Comparison of ENCODE assay signal across 9 cellular contexts in genomic region chr12:123076604-123077297, GRCh38.
DNase-seq lines count a peak whose midpoint lies in the region; ATAC-seq and TF ChIP-seq lines count a peak whose summit lies in the region.
"Had no signal": no experiment of that assay in that cellular context is flagged by ENCODE, and none has a peak within 500 bp of the region (broad histone marks: within the 10 kb centered on the region; RNA-seq: fewer than 3 reads in every experiment).

No MANE protein-coding gene starts in this region.

- H3K36me3 ChIP-seq in NT2/D1 (ENCODE audit: insufficient read depth, insufficient read length, low read length) (no peaks in the 10 kb centered on the region), endodermal cell (ENCODE audit: control insufficient read depth, insufficient read depth, low read length) (no peaks in the 10 kb centered on the region)

- H3K36me3 Mint-ChIP-seq in nephron progenitor cell (ENCODE audit: low read depth) = no peaks in the 10 kb centered on the region
- H3K36me3 Mint-ChIP-seq in endodermal cell (ENCODE audit: low read depth) = no peaks in the 10 kb centered on the region

- no peak for TF ChIP-seq CTCF in 22Rv1 (IDR thresholded peaks at IDR 0.05)
- TF ChIP-seq CTCF in nephron progenitor cell (IDR thresholded peaks at IDR 0.05) = no peak
- no peak for TF ChIP-seq CTCF in endodermal cell (conservative IDR thresholded peaks at IDR 0.05)

- no peaks in the 10 kb centered on the region for H3K27me3 ChIP-seq in NT2/D1 (ENCODE audit: insufficient read depth, insufficient read length)
- H3K27me3 ChIP-seq in endodermal cell (ENCODE audit: control insufficient read depth, insufficient read depth, low read length, poor library complexity, severe bottlenecking) = no peaks in the 10 kb centered on the region

- no peak for ATAC-seq in HG03039 (IDR thresholded peaks at IDR 0.05; ENCODE audit: unreplicated experiment)

- WGBS in endodermal cell (ENCODE audit: insufficient coverage in 1 of 2, insufficient read length in 1 of 2), 2 experiments = 92 to 97% methylated on average over 7 to 11 of the region's 11 CpGs

- H3K4me3 Mint-ChIP-seq in nephron progenitor cell = peak overlapping the region; percentile 14
- H3K4me3 Mint-ChIP-seq in endodermal cell = no peak overlapping the region
- H3K4me3 Mint-ChIP-seq: nephron had no signal

- H3K27me3 Mint-ChIP-seq in nephron progenitor cell (ENCODE audit: low read depth, poor library complexity) = peaks cover 20% of the 10 kb centered on the region
- H3K27me3 Mint-ChIP-seq in endodermal cell (ENCODE audit: insufficient read depth) = no peaks in the 10 kb centered on the region

- peaks cover 29% of the 10 kb centered on the region for H3K4me1 ChIP-seq in NT2/D1 (ENCODE audit: insufficient read depth, insufficient read length)
- peaks cover 8% of the 10 kb centered on the region for H3K4me1 ChIP-seq in endodermal cell (ENCODE audit: control insufficient read depth, insufficient read depth, low read length)

- H3K4me3 ChIP-seq in NT2/D1 (ENCODE audit: insufficient read length, low read depth) = no peak overlapping the region
- H3K4me3 ChIP-seq in endodermal cell (ENCODE audit: low read length) = no peak overlapping the region

- H3K9ac ChIP-seq in NT2/D1 (ENCODE audit: insufficient read length, low read depth) (peak overlapping the region; percentile 24), endodermal cell (ENCODE audit: extremely low read depth, low read length, poor library complexity, severe bottlenecking) (no peak overlapping the region)

- H3K9me3 ChIP-seq in NT2/D1 (ENCODE audit: insufficient read depth, low read length) = no peaks in the 10 kb centered on the region
- no peaks in the 10 kb centered on the region for H3K9me3 ChIP-seq in endodermal cell (ENCODE audit: control insufficient read depth, low read length)

- no peaks in the 10 kb centered on the region for H3K9me3 Mint-ChIP-seq in nephron progenitor cell
- no peaks in the 10 kb centered on the region for H3K9me3 Mint-ChIP-seq in endodermal cell
- H3K9me3 Mint-ChIP-seq: nephron had no signal

- H3K27ac ChIP-seq in 22Rv1 (peak overlapping the region; percentile 74; the same call in 1 of the 2 replicates), endodermal cell (ENCODE audit: low read depth, low read length) (no peak overlapping the region)

- DNase-seq in NT2/D1 (ENCODE audit: low read depth, low spot score) = no peak
- DNase-seq in activated gamma-delta T cell treated with Interleukin-2 at 50 U/mL for 16 hours = peak; percentile 37
- no peak for DNase-seq in nephron progenitor cell
- no peak for DNase-seq in endodermal cell
- no peak for DNase-seq in NCI-H187 (lab: John Stamatoyannopoulos, UW)
- no peak for DNase-seq in NCI-H1092 treated with DMSO at 0.1 percent for 48 hours (lab: John Stamatoyannopoulos, UW)

- H3K4me1 Mint-ChIP-seq in nephron progenitor cell = peaks cover 39% of the 10 kb centered on the region
- peaks cover 25% of the 10 kb centered on the region for H3K4me1 Mint-ChIP-seq in endodermal cell

- H3K27ac Mint-ChIP-seq in nephron progenitor cell (no peak overlapping the region), endodermal cell (no peak overlapping the region)
